In the genomic region with DNA sequence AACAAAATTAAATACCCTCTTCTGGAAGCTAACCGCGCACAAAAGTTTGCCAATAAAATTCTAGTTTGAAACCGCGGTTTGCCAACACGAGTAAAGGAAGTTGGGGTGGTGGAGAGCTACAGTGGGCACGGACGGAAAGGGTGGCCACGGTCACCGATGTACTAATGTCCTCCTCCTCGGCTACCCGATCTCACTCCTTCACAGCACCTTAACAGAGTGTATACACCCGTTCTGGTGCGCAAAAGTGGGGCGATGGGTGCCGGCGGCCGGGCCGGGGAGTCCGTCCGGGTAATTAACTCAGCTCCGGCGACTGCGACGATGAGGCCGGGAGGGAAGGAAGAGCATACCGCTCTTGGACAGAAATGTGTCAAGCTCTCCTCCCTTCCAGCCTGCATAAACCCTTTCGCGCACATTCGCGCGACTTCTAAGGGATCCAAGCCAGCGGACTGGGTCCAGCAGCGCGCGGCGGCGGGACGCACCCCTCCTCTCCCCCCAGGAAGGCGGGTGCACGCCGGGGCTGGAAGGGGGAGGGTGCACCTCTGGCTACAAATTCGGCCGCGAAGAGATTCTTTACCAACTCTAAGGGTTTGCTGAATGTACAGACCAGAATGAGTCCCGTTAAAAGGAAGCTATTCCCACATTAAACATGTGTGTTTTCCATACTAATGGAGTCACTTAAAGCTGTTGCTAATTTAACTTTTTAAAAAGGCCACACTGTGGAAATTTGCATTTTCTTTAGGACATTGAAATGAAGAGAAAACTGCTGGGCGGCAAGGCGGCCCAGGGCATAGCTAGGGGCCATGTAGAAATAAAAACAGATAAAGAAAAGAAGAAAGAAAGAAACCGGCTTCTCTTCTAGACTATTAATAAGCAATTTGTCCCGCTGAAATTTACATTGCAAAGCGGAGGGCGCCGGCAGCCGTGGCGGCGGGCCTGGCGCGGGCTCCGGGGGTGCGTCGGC, we compare ENCODE assay signal across 10 cellular contexts. TPM values are rescaled to one million over a fixed set of nuclear protein-coding genes. Genes with fewer than 3 reads are reported as not detected.
DNase-seq lines count a peak whose midpoint lies in the region; ATAC-seq, FAIRE-seq and TF ChIP-seq lines count a peak whose summit lies in the region.
"Had no signal": no experiment of that assay in that cellular context is flagged by ENCODE, and none has a peak within 500 bp of the region (broad histone marks: within the 10 kb centered on the region; RNA-seq: fewer than 3 reads in every experiment).

No MANE protein-coding gene starts in this region.

- peaks cover 3 to 24% (median 10%) of the 10 kb centered on the region in 4 donors for H3K4me1 Mint-ChIP-seq in CD4-positive, CD25-positive, alpha-beta regulatory T cell
- H3K4me1 Mint-ChIP-seq in nephron progenitor cell, result peaks cover 26% of the 10 kb centered on the region

- H3K4me1 ChIP-seq in CD4-positive, CD25-positive, alpha-beta regulatory T cell (ENCODE audit: control insufficient read depth, insufficient read depth, low read length, poor library complexity, severe bottlenecking), result peaks cover 12% of the 10 kb centered on the region
- peaks cover 8 to 19% of the 10 kb centered on the region in 2 donors for H3K4me1 ChIP-seq in ascending aorta

- peaks cover 27% of the 10 kb centered on the region for H3K27me3 ChIP-seq in CD4-positive, CD25-positive, alpha-beta regulatory T cell (ENCODE audit: control insufficient read depth, insufficient read depth, low read length)
- H3K27me3 ChIP-seq in H7 (ENCODE audit: control insufficient read depth, insufficient read depth, low read length) (peaks cover 87% of the 10 kb centered on the region), ascending aorta (peaks cover 45% of the 10 kb centered on the region)

- no peaks in the 10 kb centered on the region for H3K36me3 Mint-ChIP-seq in CD4-positive, CD25-positive, alpha-beta regulatory T cell
- H3K36me3 Mint-ChIP-seq in nephron progenitor cell (ENCODE audit: low read depth), result no peaks in the 10 kb centered on the region

- H3K27ac ChIP-seq in CD4-positive, CD25-positive, alpha-beta regulatory T cell (ENCODE audit: insufficient read depth, low read length, poor library complexity, severe bottlenecking), result no peak overlapping the region
- H3K27ac ChIP-seq in ascending aorta, result no peak overlapping the region

- no peak for FAIRE-seq in HTR-8/SVneo (lab: Jason Lieb, UNC)

- TF ChIP-seq CTCF in ascending aorta (IDR thresholded peaks at IDR 0.05) (no peak), nephron progenitor cell (IDR thresholded peaks at IDR 0.05) (no peak)

- intact Hi-C loops in ascending aorta (cut with DNase I), result loop anchor here (5.0 kb wide), 1 partner anchor 83 kb away; no protein-coding TSS in a partner anchor

- DNase-seq in CD4-positive, CD25-positive, alpha-beta regulatory T cell, result no peak
- DNase-seq in H7 (peak; percentile 77), ascending aorta (ENCODE audit: low spot score in 2 of 2) (no peak), nephron progenitor cell (peak; percentile 31), HTR-8/SVneo (ENCODE audit: insufficient read length, low spot score) (no peak), mucosa of gallbladder (ENCODE audit: low spot score) (no peak), NCI-H2107 treated with DMSO at 0.1 percent for 48 hours (lab: John Stamatoyannopoulos, UW; ENCODE audit: unreplicated experiment) (no peak)
- DNase-seq: SIG-M5 had no signal

- no peak overlapping the region for H3K4me3 ChIP-seq in CD4-positive, CD25-positive, alpha-beta regulatory T cell (ENCODE audit: low read depth, low read length)
- H3K4me3 ChIP-seq in H7 (ENCODE audit: insufficient read depth, low read depth, low read length), result peak overlapping the region; percentile 14; the same call in 1 of the 2 replicates
- peak overlapping the region; percentile 48 to 57 for H3K4me3 ChIP-seq in ascending aorta

- peaks cover 0 to 6% (median 0%) of the 10 kb centered on the region in 7 donors for H3K9me3 Mint-ChIP-seq in CD4-positive, CD25-positive, alpha-beta regulatory T cell
- no peaks in the 10 kb centered on the region for H3K9me3 Mint-ChIP-seq in nephron progenitor cell

- ATAC-seq in CD4-positive, CD25-positive, alpha-beta regulatory T cell (ENCODE audit: low read depth in 2 of 2), result no peak
- ATAC-seq in HG02798 (IDR thresholded peaks at IDR 0.05; ENCODE audit: poor library complexity, unreplicated experiment), result no peak

- peaks cover 0 to 2% of the 10 kb centered on the region in 2 experiments for H3K9me3 ChIP-seq in CD4-positive, CD25-positive, alpha-beta regulatory T cell (ENCODE audit: control insufficient read depth in 2 of 2, low read length in 2 of 2)
- no peaks in the 10 kb centered on the region for H3K9me3 ChIP-seq in ascending aorta

- H3K4me3 Mint-ChIP-seq in CD4-positive, CD25-positive, alpha-beta regulatory T cell, result peak overlapping the region in 3 of 4 donors; percentile 38 to 73 (median 44)
- H3K4me3 Mint-ChIP-seq in nephron progenitor cell, result peak overlapping the region; percentile 81

- peaks cover 62% of the 10 kb centered on the region for H3K27me3 Mint-ChIP-seq in CD4-positive, CD25-positive, alpha-beta regulatory T cell
- H3K27me3 Mint-ChIP-seq in nephron progenitor cell (ENCODE audit: low read depth, poor library complexity), result peaks cover 95% of the 10 kb centered on the region

- no peaks in the 10 kb centered on the region for H3K36me3 ChIP-seq in CD4-positive, CD25-positive, alpha-beta regulatory T cell (ENCODE audit: control insufficient read depth, insufficient read depth, low read length)
- H3K36me3 ChIP-seq in H7 (replicated peaks; ENCODE audit: control insufficient read depth, insufficient read depth, low read length) (no peaks in the 10 kb centered on the region), ascending aorta (no peaks in the 10 kb centered on the region)

- H3K27ac Mint-ChIP-seq in CD4-positive, CD25-positive, alpha-beta regulatory T cell, result peak overlapping the region in 1 of 3 donors; percentile 58
- no peak overlapping the region for H3K27ac Mint-ChIP-seq in nephron progenitor cell

RNA-seq across cellular contexts. Expression of gene EBF3, which starts 6.6 kb away (rescaled TPM):
- total RNA-seq in CD4-positive, CD25-positive, alpha-beta regulatory T cell, result not detected
- polyA plus RNA-seq in CD4-positive, CD25-positive, alpha-beta regulatory T cell, result not detected
- 0.76 and 1.4 TPM in 2 replicates for total RNA-seq in H7 (2014; rRNA removed; shearing (Covaris generic))
- 20.2 TPM for total RNA-seq in ascending aorta
- total RNA-seq in mucosa of gallbladder, result 1.8 TPM
- total RNA-seq: HT1080 had no signal

Comparison
In these comparisons a context has a peak if more than half of its experiments do, and no peak if none do; other contexts are left out.
1. DNase-seq: peak in H7 (single experiment) and nephron progenitor cell (single experiment); none in CD4-positive, CD25-positive, alpha-beta regulatory T cell (0 of 3), ascending aorta (0 of 2), HTR-8/SVneo (single experiment), mucosa of gallbladder (single experiment) and NCI-H2107 treated with DMSO at 0.1 percent for 48 hours (single experiment).